ENCODE assay signal across 29 cellular contexts in the genomic region with DNA sequence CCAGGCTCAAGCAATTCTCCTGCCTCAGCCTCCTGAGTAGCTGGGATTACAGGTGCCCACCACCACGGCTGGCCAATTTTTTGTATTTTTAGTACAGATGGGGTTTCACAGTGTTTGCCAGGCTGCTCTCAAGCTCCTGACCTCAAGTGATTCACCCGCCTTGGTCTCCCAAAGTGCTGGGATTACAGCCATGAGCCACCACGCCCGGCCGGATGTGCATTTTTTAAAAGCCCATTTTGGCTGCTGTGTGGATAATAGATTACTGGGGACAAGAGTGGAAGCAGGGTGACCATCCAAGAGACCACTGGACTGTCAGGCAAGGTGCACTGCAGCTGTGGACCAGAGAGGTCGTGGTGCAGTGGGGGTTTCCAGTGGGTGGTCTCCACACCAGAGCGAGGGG. TPM values are rescaled to one million over a fixed set of nuclear protein-coding genes. Genes with fewer than 3 reads are reported as not detected.
A peak's percentile ranks its signal among the peaks of the same experiment; 100 is the strongest.
DNase-seq lines count a peak whose midpoint lies in the region; ATAC-seq, FAIRE-seq and TF ChIP-seq lines count a peak whose summit lies in the region.
"Had no signal": no experiment of that assay in that cellular context is flagged by ENCODE, and none has a peak within 500 bp of the region (broad histone marks: within the 10 kb centered on the region; RNA-seq: fewer than 3 reads in every experiment).

No MANE protein-coding gene starts in this region.

- peak; percentile 40 for DNase-seq in H54 (ENCODE audit: insufficient read length, low spot score)
- DNase-seq in astrocyte (ENCODE audit: low read depth) = peak; percentile 70
- peak; percentile 40 for DNase-seq in fibroblast of villous mesenchyme (ENCODE audit: low read depth)
- no peak for DNase-seq in immature natural killer cell
- DNase-seq in activated T-cell treated with anti-CD3 and anti-CD28 coated beads, Interleukin-2, amount 50 U/mL, for 1 hour = no peak
- DNase-seq: activated CD4-positive, alpha-beta T cell treated with anti-CD3 and anti-CD28 coated beads for 36 hours; Caco-2; DND-41; effector memory CD8-positive, alpha-beta T cell; esophagus squamous epithelium; heart left ventricle; mesendoderm; naive thymus-derived CD8-positive, alpha-beta T cell; NCI-H1417 treated with DMSO at 0.1 percent for 48 hours; NCI-H510A; ovary; right cardiac atrium; SJCRH30; stimulated activated CD8-positive, alpha-beta memory T cell treated with anti-CD3 and anti-CD28 coated beads, Interleukin-4, amount 100 ng/mL, for 48 hours; T-helper 1 cell; upper lobe of left lung had no signal

- TF ChIP-seq CTCF in astrocyte (IDR thresholded peaks at IDR 0.05; ENCODE audit: insufficient read depth, low read depth, low read length) (no peak), fibroblast of villous mesenchyme (IDR thresholded peaks at IDR 0.05; ENCODE audit: insufficient read depth, low read depth, low read length) (no peak)

- TF ChIP-seq POLR2A in H54 (IDR thresholded peaks at IDR 0.05; ENCODE audit: low read depth, low read length) = no peak

- H3K36me3 Mint-ChIP-seq in astrocyte (ENCODE audit: low read depth, unreplicated experiment) (no peaks in the 10 kb centered on the region), immature natural killer cell (no peaks in the 10 kb centered on the region)
- H3K36me3 Mint-ChIP-seq: activated naive CD4-positive, alpha-beta T cell treated with anti-CD3 and anti-CD28 coated beads, Interleukin-2, amount 50 U/mL, for 72 hours had no signal

- no peak overlapping the region for H3K9ac ChIP-seq in astrocyte (ENCODE audit: low read length)
- H3K9ac ChIP-seq: BLaER1 treated with 17β-estradiol and CSF1 and Interleukin-3, amounts not matched to agents 10 nM and 100 nM had no signal

- no peaks in the 10 kb centered on the region for H3K9me3 Mint-ChIP-seq in astrocyte (ENCODE audit: unreplicated experiment)
- no peaks in the 10 kb centered on the region for H3K9me3 Mint-ChIP-seq in immature natural killer cell
- H3K9me3 Mint-ChIP-seq: activated naive CD4-positive, alpha-beta T cell treated with anti-CD3 and anti-CD28 coated beads, Interleukin-2, amount 50 U/mL, for 72 hours; effector memory CD8-positive, alpha-beta T cell; naive thymus-derived CD8-positive, alpha-beta T cell had no signal

- no peaks in the 10 kb centered on the region for H3K4me1 Mint-ChIP-seq in astrocyte (ENCODE audit: low read depth, unreplicated experiment)
- H3K4me1 Mint-ChIP-seq in immature natural killer cell = peaks cover 1 to 11% of the 10 kb centered on the region in 2 donors

- H4K20me1 ChIP-seq in astrocyte (ENCODE audit: insufficient read depth, low read length) = no peaks in the 10 kb centered on the region
- H4K20me1 ChIP-seq: BLaER1 treated with 17β-estradiol and CSF1 and Interleukin-3, amounts not matched to agents 10 nM and 100 nM had no signal

- ATAC-seq in GM19467 (IDR thresholded peaks at IDR 0.05; ENCODE audit: unreplicated experiment) (no peak), HG03139 (IDR thresholded peaks at IDR 0.05; ENCODE audit: unreplicated experiment) (no peak)
- ATAC-seq: activated CD4-positive, alpha-beta T cell treated with anti-CD3 and anti-CD28 coated beads for 36 hours; activated naive CD4-positive, alpha-beta T cell treated with anti-CD3 and anti-CD28 coated beads, Interleukin-2, amount 50 U/mL, for 72 hours; effector memory CD8-positive, alpha-beta T cell; HCT116; heart left ventricle; naive thymus-derived CD8-positive, alpha-beta T cell; right cardiac atrium had no signal

- H3K36me3 ChIP-seq in ACC112 (ENCODE audit: insufficient read depth, low read length) = no peaks in the 10 kb centered on the region
- H3K36me3 ChIP-seq in astrocyte (ENCODE audit: insufficient read depth, low read length) = no peaks in the 10 kb centered on the region
- H3K36me3 ChIP-seq: BLaER1 treated with 17β-estradiol and CSF1 and Interleukin-3, amounts not matched to agents 10 nM and 100 nM; esophagus squamous epithelium; heart left ventricle; ovary; SJCRH30; upper lobe of left lung had no signal

- no peaks in the 10 kb centered on the region for H3K9me3 ChIP-seq in astrocyte (ENCODE audit: insufficient read depth, low read depth, low read length)
- H3K9me3 ChIP-seq: BLaER1 treated with 17β-estradiol and CSF1 and Interleukin-3, amounts not matched to agents 10 nM and 100 nM; Caco-2; esophagus squamous epithelium; heart left ventricle; ovary; SJCRH30; upper lobe of left lung had no signal

- no peak overlapping the region for H3K27ac ChIP-seq in ACC112 (ENCODE audit: low read depth, low read length)
- no peak overlapping the region for H3K27ac ChIP-seq in astrocyte (ENCODE audit: low read depth, low read length)
- H3K27ac ChIP-seq: BLaER1 treated with 17β-estradiol and CSF1 and Interleukin-3, amounts not matched to agents 10 nM and 100 nM; heart left ventricle; ovary; SJCRH30; upper lobe of left lung had no signal

- H3K27me3 Mint-ChIP-seq in astrocyte (ENCODE audit: low read depth, unreplicated experiment) (peaks cover 20% of the 10 kb centered on the region), immature natural killer cell (ENCODE audit: low read depth in 3 of 3) (peaks cover 2 to 4% (median 3%) of the 10 kb centered on the region in 3 donors)
- H3K27me3 Mint-ChIP-seq: activated CD4-positive, alpha-beta T cell treated with anti-CD3 and anti-CD28 coated beads for 36 hours; effector memory CD8-positive, alpha-beta T cell; naive thymus-derived CD8-positive, alpha-beta T cell had no signal

- FAIRE-seq in H54 (lab: Jason Lieb, UNC) (no peak), astrocyte (lab: Jason Lieb, UNC) (no peak)
- FAIRE-seq: A204.1 had no signal

- H3K27me3 ChIP-seq in ACC112 (ENCODE audit: insufficient read depth, low read length) (no peaks in the 10 kb centered on the region), astrocyte (ENCODE audit: insufficient read depth, low read length) (no peaks in the 10 kb centered on the region)
- H3K27me3 ChIP-seq: BLaER1 treated with 17β-estradiol and CSF1 and Interleukin-3, amounts not matched to agents 10 nM and 100 nM; esophagus squamous epithelium; heart left ventricle; ovary; SJCRH30; upper lobe of left lung had no signal

- H3K4me1 ChIP-seq in ACC112 (ENCODE audit: control insufficient read depth, insufficient read depth, low read length, unreplicated experiment) (peaks cover 29% of the 10 kb centered on the region), astrocyte (ENCODE audit: insufficient read depth, low read length) (peaks cover 15% of the 10 kb centered on the region)
- H3K4me1 ChIP-seq: Caco-2, SJCRH30 had no signal

- H3K4me3 Mint-ChIP-seq in astrocyte (ENCODE audit: unreplicated experiment) = no peak overlapping the region
- H3K4me3 Mint-ChIP-seq in immature natural killer cell = no peak overlapping the region
- H3K4me3 Mint-ChIP-seq: activated CD4-positive, alpha-beta T cell treated with anti-CD3 and anti-CD28 coated beads for 36 hours; effector memory CD8-positive, alpha-beta T cell; naive thymus-derived CD8-positive, alpha-beta T cell had no signal

- H2AFZ ChIP-seq in ACC112 (ENCODE audit: low read length, unreplicated experiment) (peak overlapping the region; percentile 15), astrocyte (ENCODE audit: low read depth, low read length) (no peak overlapping the region)

- H3K4me3 ChIP-seq in ACC112 (ENCODE audit: low read depth, low read length) (no peak overlapping the region), astrocyte (ENCODE audit: insufficient read depth, low read depth, low read length) (no peak overlapping the region), fibroblast of villous mesenchyme (ENCODE audit: low read depth, low read length) (no peak overlapping the region)
- H3K4me3 ChIP-seq: BLaER1 treated with 17β-estradiol and CSF1 and Interleukin-3, amounts not matched to agents 10 nM and 100 nM; esophagus squamous epithelium; heart left ventricle; ovary; SJCRH30; upper lobe of left lung had no signal

- peak overlapping the region; percentile 54 for H3K4me2 ChIP-seq in astrocyte (ENCODE audit: low read length)

- H3K27ac Mint-ChIP-seq in astrocyte (ENCODE audit: unreplicated experiment) (no peak overlapping the region), immature natural killer cell (no peak overlapping the region)
- H3K27ac Mint-ChIP-seq: activated CD4-positive, alpha-beta T cell treated with anti-CD3 and anti-CD28 coated beads for 36 hours had no signal

- H3K79me2 ChIP-seq in ACC112 (ENCODE audit: control insufficient read depth, insufficient read depth, low read length, unreplicated experiment) (no peaks in the 10 kb centered on the region), astrocyte (ENCODE audit: insufficient read depth, low read length) (no peaks in the 10 kb centered on the region)

RNA-seq across cellular contexts. Expression of a gene that starts 21.4 kb away (rescaled TPM):
- total RNA-seq in astrocyte (4.2 and 4.3 TPM in 2 replicates), fibroblast of villous mesenchyme (0.43 and 0.64 TPM in 2 replicates)
- under 1 TPM in 1 of 3 donors, not detected in 2; 0.16 TPM for polyA plus RNA-seq in immature natural killer cell
- total RNA-seq: aorta had no signal

RNA-seq across cellular contexts. Expression of a gene that starts 36.7 kb away (rescaled TPM):
- total RNA-seq in astrocyte (94.5 and 95.0 TPM in 2 replicates), fibroblast of villous mesenchyme (86.7 and 91.1 TPM in 2 replicates)
- 10 to 100 TPM; 48.8 to 96.3 (median 72.2) TPM for polyA plus RNA-seq in immature natural killer cell

Comparison
In these comparisons a context has a peak if more than half of its experiments do, and no peak if none do; other contexts are left out.
1. DNase-seq: peak in H54 (single experiment), astrocyte (single experiment) and fibroblast of villous mesenchyme (single experiment); none in immature natural killer cell (0 of 3) and activated T-cell treated with anti-CD3 and anti-CD28 coated beads, Interleukin-2, amount 50 U/mL, for 1 hour (single experiment).